12 cellular contexts compared by ENCODE assay signal in the genomic region with DNA sequence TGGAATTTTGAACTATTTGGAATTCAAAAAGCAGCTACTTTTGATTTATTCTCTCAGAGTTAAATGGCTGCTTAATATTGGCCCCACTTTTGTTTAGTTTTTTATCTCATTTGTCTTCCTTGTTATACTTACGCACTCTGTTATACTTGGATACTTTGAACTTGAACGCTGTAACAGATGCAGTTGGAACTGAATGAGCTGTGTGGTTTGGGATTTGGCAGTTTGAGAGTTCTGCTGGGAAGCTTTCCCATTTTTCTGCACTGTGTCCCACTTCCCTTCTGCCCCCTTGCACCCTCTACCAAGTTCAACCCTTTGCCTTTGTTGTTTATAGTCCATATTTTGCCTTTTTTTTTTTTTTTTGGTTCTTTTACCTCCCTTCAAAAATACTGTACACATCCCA. TPM values are rescaled to one million over a fixed set of nuclear protein-coding genes. Genes with fewer than 3 reads are reported as not detected.
A peak's percentile ranks its signal among the peaks of the same experiment; 100 is the strongest.
DNase-seq lines count a peak whose midpoint lies in the region; ATAC-seq, FAIRE-seq and TF ChIP-seq lines count a peak whose summit lies in the region.
"Had no signal": no experiment of that assay in that cellular context is flagged by ENCODE, and none has a peak within 500 bp of the region (broad histone marks: within the 10 kb centered on the region; RNA-seq: fewer than 3 reads in every experiment).

No MANE protein-coding gene starts in this region.

- no peak for FAIRE-seq in D721Med (lab: Jason Lieb, UNC)
- FAIRE-seq: GM12892 had no signal

- intact Hi-C loops in right cardiac atrium (cut with DNase I) (loop anchor here in 3 of 4 donors (5.0 to 10.0 kb wide), 4 partner anchors 68 to 88 kb away; a partner anchor contains a TSS), prostate gland (cut with DNase I) (loop anchor here (5.0 kb wide), 4 partner anchors 47 to 88 kb away; a partner anchor contains a TSS)

- H3K4me2 ChIP-seq in BLaER1: 0 out of 2 replicates have a peak overlapping the region, but pooled peaks have one; percentile 70

- H3K4me3 ChIP-seq in BLaER1: no peak overlapping the region
- H3K4me3 ChIP-seq in right cardiac atrium (ENCODE audit: low read length): peak overlapping the region; percentile 70
- peak overlapping the region in 1 of 2 donors; percentile 91 for H3K4me3 ChIP-seq in prostate gland

- peaks cover 17% of the 10 kb centered on the region; the same call in 1 of the 2 replicates for H4K20me1 ChIP-seq in BLaER1

- WGBS in right cardiac atrium: 20% methylated on average over 2 of the region's 2 CpGs
- WGBS in prostate gland: 15% methylated on average over 2 of the region's 2 CpGs

- no peak for TF ChIP-seq CTCF in prostate gland (IDR thresholded peaks at IDR 0.05)
- no peak for TF ChIP-seq CTCF in D721Med (IDR thresholded peaks at IDR 0.05; ENCODE audit: insufficient read depth, missing control alignments)

- DNase-seq in astrocyte of the hippocampus (ENCODE audit: low read depth, low spot score) (peak; percentile 66), right cardiac atrium (no peak), prostate gland (ENCODE audit: low spot score) (no peak), cerebellar nuclear complex (lab: John Stamatoyannopoulos, UW) (no peak), D721Med (ENCODE audit: insufficient read length, low spot score) (no peak), NCI-H2196 (lab: John Stamatoyannopoulos, UW; ENCODE audit: unreplicated experiment) (no peak)
- DNase-seq: brain microvascular endothelial cell had no signal

- H3K36me3 ChIP-seq in BLaER1: peaks cover 33% of the 10 kb centered on the region
- H3K36me3 ChIP-seq in prostate gland: no peaks in the 10 kb centered on the region
- H3K36me3 ChIP-seq: neutrophil had no signal

- H3K4me1 ChIP-seq in BLaER1 (peaks cover 63% of the 10 kb centered on the region), right cardiac atrium (ENCODE audit: control insufficient read depth, insufficient read depth, low read length) (peaks cover 3% of the 10 kb centered on the region), prostate gland (replicated peaks) (peaks cover 6% of the 10 kb centered on the region)

- H3K27me3 ChIP-seq in BLaER1 (no peaks in the 10 kb centered on the region), right cardiac atrium (ENCODE audit: control insufficient read depth, insufficient read depth) (no peaks in the 10 kb centered on the region), prostate gland (replicated peaks; ENCODE audit: insufficient read depth) (no peaks in the 10 kb centered on the region)
- H3K27me3 ChIP-seq: brain microvascular endothelial cell had no signal

- H3K9me3 ChIP-seq in BLaER1: peaks cover 13% of the 10 kb centered on the region
- no peaks in the 10 kb centered on the region for H3K9me3 ChIP-seq in right cardiac atrium (ENCODE audit: control insufficient read depth, low read length)
- H3K9me3 ChIP-seq in prostate gland: no peaks in the 10 kb centered on the region
- H3K9me3 ChIP-seq: neutrophil had no signal

- TF ChIP-seq POLR2A in prostate gland (IDR thresholded peaks at IDR 0.05): no peak

- ATAC-seq in right cardiac atrium (peak; percentile 35 to 46), HG02884 (IDR thresholded peaks at IDR 0.05; ENCODE audit: unreplicated experiment) (no peak)

- H3K27ac ChIP-seq in BLaER1 (no peak overlapping the region), right cardiac atrium (ENCODE audit: low read length) (peak overlapping the region; percentile 42), prostate gland (peak overlapping the region; percentile 95 to 97)
- H3K27ac ChIP-seq: brain microvascular endothelial cell, neutrophil had no signal

- no peak overlapping the region for H3K9ac ChIP-seq in BLaER1

RNA-seq across cellular contexts. Expression of a gene that starts 3.8 kb away (rescaled TPM):
- total RNA-seq in right cardiac atrium (100 to 1,000 TPM in 3 of 4 donors, 10 to 100 TPM in 1; 84.7 to 115 (median 104) TPM), prostate gland (100 to 1,000 TPM in 1 of 2 donors, 10 to 100 TPM in 1; 87.3 to 134 TPM)
- 32.7 TPM for polyA plus RNA-seq in right cardiac atrium

RNA-seq across cellular contexts. Expression of a gene that starts 52.1 kb away (rescaled TPM):
- under 1 TPM; 0.11 to 0.59 (median 0.49) TPM for total RNA-seq in right cardiac atrium
- polyA plus RNA-seq in right cardiac atrium: 0.25 TPM
- total RNA-seq in prostate gland: 1 to 10 TPM in 1 of 2 donors, not detected in 1; 2.3 TPM
- total RNA-seq: T-helper 1 cell treated with Interleukin-12 subunit alpha and Interleukin-12 subunit beta and Interleukin-4 antibody, amounts not matched to agents 30 ng/mL and 1 ng/mL, for 36 hours had no signal
